Comparison of ENCODE assay signal across 35 cellular contexts in genomic region chr5:143533475-143533874, GRCh38.
"Had no signal": no experiment of that assay in that cellular context is flagged by ENCODE, and none has a peak within 500 bp of the region (broad histone marks: within the 10 kb centered on the region; RNA-seq: fewer than 3 reads in every experiment).

No MANE protein-coding gene starts in this region.

- H3K4me3 ChIP-seq: MG63 had no signal

- DNase-seq: Karpas-422, Kasumi-1, MG63, MM.1S, MV-4-11, NCI-H1048, NCI-H1092, NCI-H1092 treated with DMSO at 0.1 percent for 48 hours, NCI-H1105, NCI-H1105 treated with DMSO at 0.1 percent for 48 hours, NCI-H1417, NCI-H1417 treated with DMSO at 0.1 percent for 48 hours, NCI-H1436, NCI-H1436 treated with DMSO at 0.1 percent for 48 hours, NCI-H146, NCI-H1694, NCI-H1694 treated with DMSO at 0.1 percent for 48 hours, NCI-H187, NCI-H187 treated with DMSO at 0.1 percent for 48 hours, NCI-H1930, NCI-H2029, NCI-H2029 treated with DMSO at 0.1 percent for 48 hours, NCI-H2081, NCI-H2081 treated with DMSO at 0.1 percent for 48 hours, NCI-H2107, NCI-H2171, NCI-H2171 treated with DMSO at 0.1 percent for 48 hours, NCI-H2227 treated with DMSO at 0.1 percent for 48 hours, NCI-H226, NCI-H345, NCI-H446, NCI-H446 treated with DMSO at 0.1 percent for 48 hours, NCI-H510A, NCI-H510A treated with DMSO at 0.1 percent for 48 hours, NCI-H524 had no signal

- H3K27me3 ChIP-seq: MG63 had no signal
